ENCODE assay signal across 8 cellular contexts in the genomic region with DNA sequence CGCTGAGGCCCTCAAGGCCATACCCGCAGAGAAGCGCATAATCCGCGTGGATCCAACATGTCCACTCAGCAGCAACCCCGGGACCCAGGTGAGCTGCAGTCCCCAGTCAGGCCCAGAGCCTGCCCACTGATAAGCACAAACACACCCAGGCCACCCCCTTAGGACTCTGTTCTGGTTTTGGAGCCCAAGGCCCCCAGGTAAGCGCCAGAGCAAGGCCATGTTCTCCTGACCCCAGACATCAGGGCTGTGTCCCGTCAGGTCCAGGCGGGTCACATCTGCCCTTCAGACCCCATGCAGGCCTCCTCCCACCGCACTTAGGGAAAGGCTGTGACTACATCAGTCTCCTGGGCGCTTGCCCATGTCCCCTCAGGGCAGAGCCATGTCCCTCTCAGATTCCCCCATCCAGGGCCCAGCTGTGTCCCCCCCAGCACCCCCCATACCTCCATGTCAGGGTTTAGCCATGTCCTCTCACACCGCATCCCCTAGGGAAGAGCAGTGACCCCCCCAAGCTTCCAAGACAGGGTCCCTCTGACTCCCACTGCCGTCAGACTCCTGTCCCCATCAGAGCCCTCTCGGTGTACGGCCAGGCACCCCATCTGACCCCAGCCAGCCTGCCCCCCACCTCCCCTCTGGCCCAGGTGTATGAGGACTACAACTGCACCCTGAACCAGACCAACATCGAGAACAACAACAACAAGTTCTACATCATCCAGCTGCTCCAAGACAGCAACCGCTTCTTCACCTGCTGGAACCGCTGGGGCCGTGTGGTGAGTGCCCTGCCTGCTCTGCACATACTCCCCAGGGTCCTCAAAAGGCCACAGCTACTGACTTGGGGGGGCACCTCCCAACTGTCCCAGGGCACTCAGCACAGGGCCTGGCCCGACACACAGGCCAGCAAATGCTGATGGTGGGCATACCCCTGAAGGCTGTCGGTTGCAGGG. TPM values are rescaled to one million over a fixed set of nuclear protein-coding genes. Genes with fewer than 3 reads are reported as not detected.
DNase-seq lines count a peak whose midpoint lies in the region; ATAC-seq and TF ChIP-seq lines count a peak whose summit lies in the region.

No MANE protein-coding gene starts in this region.

- H3K4me1 ChIP-seq in liver (ENCODE audit: control insufficient read depth in 4 of 4, insufficient read depth in 4 of 4, low read length in 3 of 4), result peaks cover 10 to 31% (median 23%) of the 10 kb centered on the region in 4 donors

- ATAC-seq in activated naive CD8-positive, alpha-beta T cell treated with anti-CD3 and anti-CD28 coated beads, Interleukin-2, amount 10 ng/mL, durations not matched to agents 7 days and 5 days (ENCODE audit: low read depth), result no peak
- ATAC-seq in GM18858 (IDR thresholded peaks at IDR 0.05; ENCODE audit: unreplicated experiment), result no peak
- ATAC-seq in GM21619 (IDR thresholded peaks at IDR 0.05; ENCODE audit: unreplicated experiment), result no peak

- H3K36me3 ChIP-seq in liver (ENCODE audit: control insufficient read depth in 4 of 4, insufficient read depth in 3 of 4, low read depth in 1 of 4, low read length in 3 of 4), result peaks cover 0 to 23% (median 14%) of the 10 kb centered on the region in 4 donors

- no peaks in the 10 kb centered on the region for H3K9me3 ChIP-seq in liver (ENCODE audit: control insufficient read depth in 4 of 4, low read length in 3 of 4)

- TF ChIP-seq RAD21 in liver (IDR thresholded peaks at IDR 0.05), result no peak

- H3K27ac Mint-ChIP-seq in activated CD4-positive, alpha-beta T cell treated with anti-CD3 and anti-CD28 coated beads, Interleukin-2, amount 10 ng/mL, durations not matched to agents 7 days and 5 days, result peak overlapping the region; percentile 92
- no peak overlapping the region for H3K27ac Mint-ChIP-seq in activated CD4-positive, alpha-beta T cell treated with anti-CD3 and anti-CD28 coated beads, Interleukin-2, amount 10 ng/mL, durations not matched to agents 24 days and 14 days
- H3K27ac Mint-ChIP-seq in activated naive CD8-positive, alpha-beta T cell treated with anti-CD3 and anti-CD28 coated beads, Interleukin-2, amount 10 ng/mL, durations not matched to agents 7 days and 5 days, result peak overlapping the region; percentile 58

- H3K27me3 Mint-ChIP-seq in activated CD4-positive, alpha-beta T cell treated with anti-CD3 and anti-CD28 coated beads, Interleukin-2, amount 10 ng/mL, durations not matched to agents 7 days and 5 days, result no peaks in the 10 kb centered on the region
- H3K27me3 Mint-ChIP-seq in activated CD4-positive, alpha-beta T cell treated with anti-CD3 and anti-CD28 coated beads, Interleukin-2, amount 10 ng/mL, durations not matched to agents 24 days and 14 days, result no peaks in the 10 kb centered on the region
- H3K27me3 Mint-ChIP-seq in activated naive CD8-positive, alpha-beta T cell treated with anti-CD3 and anti-CD28 coated beads, Interleukin-2, amount 10 ng/mL, durations not matched to agents 7 days and 5 days, result no peaks in the 10 kb centered on the region

- H3K27ac ChIP-seq in liver (ENCODE audit: low read depth in 1 of 2, low read length in 2 of 2), result peak overlapping the region; percentile 84 to 88
- peak overlapping the region; percentile 97 for H3K27ac ChIP-seq in substantia nigra (ENCODE audit: low read depth, low read length, poor library complexity, severe bottlenecking)

- 96% methylated on average over 21 of the region's 21 CpGs for WGBS in liver

- CTCF ChIA-PET in activated CD4-positive, alpha-beta T cell treated with anti-CD3 and anti-CD28 coated beads, Interleukin-2, amount 10 ng/mL, durations not matched to agents 7 days and 5 days (lab: Charles Lee), result interaction anchor here (0.7 to 3.4 kb wide), 9 partner anchors 9 to 202 kb away, joined by 3 to 46 read pairs (median 4); partner anchors contain the start of genes ABHD14A, ABHD14B and GPR62

- no peaks in the 10 kb centered on the region for H3K9me3 Mint-ChIP-seq in activated CD4-positive, alpha-beta T cell treated with anti-CD3 and anti-CD28 coated beads, Interleukin-2, amount 10 ng/mL, durations not matched to agents 7 days and 5 days
- no peaks in the 10 kb centered on the region for H3K9me3 Mint-ChIP-seq in activated CD4-positive, alpha-beta T cell treated with anti-CD3 and anti-CD28 coated beads, Interleukin-2, amount 10 ng/mL, durations not matched to agents 24 days and 14 days
- H3K9me3 Mint-ChIP-seq in activated naive CD8-positive, alpha-beta T cell treated with anti-CD3 and anti-CD28 coated beads, Interleukin-2, amount 10 ng/mL, durations not matched to agents 7 days and 5 days, result no peaks in the 10 kb centered on the region

- H3K4me1 Mint-ChIP-seq in activated CD4-positive, alpha-beta T cell treated with anti-CD3 and anti-CD28 coated beads, Interleukin-2, amount 10 ng/mL, durations not matched to agents 7 days and 5 days, result peaks cover 37% of the 10 kb centered on the region
- H3K4me1 Mint-ChIP-seq in activated CD4-positive, alpha-beta T cell treated with anti-CD3 and anti-CD28 coated beads, Interleukin-2, amount 10 ng/mL, durations not matched to agents 24 days and 14 days, result peaks cover 21% of the 10 kb centered on the region
- peaks cover 25% of the 10 kb centered on the region for H3K4me1 Mint-ChIP-seq in activated naive CD8-positive, alpha-beta T cell treated with anti-CD3 and anti-CD28 coated beads, Interleukin-2, amount 10 ng/mL, durations not matched to agents 7 days and 5 days

- no peak for TF ChIP-seq CTCF in liver (IDR thresholded peaks at IDR 0.05; ENCODE audit: low read depth, low read length, missing input control)

- DNase-seq in activated CD4-positive, alpha-beta T cell treated with anti-CD3 and anti-CD28 coated beads, Interleukin-2, amount 10 ng/mL, durations not matched to agents 7 days and 5 days, result peak; percentile 5
- DNase-seq in activated CD4-positive, alpha-beta T cell treated with anti-CD3 and anti-CD28 coated beads, Interleukin-2, amount 10 ng/mL, durations not matched to agents 24 days and 14 days, result no peak
- peak; percentile 42 for DNase-seq in activated naive CD8-positive, alpha-beta T cell treated with anti-CD3 and anti-CD28 coated beads, Interleukin-2, amount 10 ng/mL, durations not matched to agents 7 days and 5 days
- DNase-seq in substantia nigra (lab: John Stamatoyannopoulos, UW) (no peak), NOMO-1 treated with dmso at 0.1 percent for 144 hours (lab: John Stamatoyannopoulos, UW; ENCODE audit: unreplicated experiment) (no peak)

- no peak overlapping the region for H3K9ac ChIP-seq in liver (ENCODE audit: low read depth in 1 of 2, low read length in 2 of 2)

- no peaks in the 10 kb centered on the region for H3K27me3 ChIP-seq in liver (ENCODE audit: control insufficient read depth in 4 of 4, insufficient read depth in 4 of 4, low read length in 3 of 4)

- POLR2A ChIA-PET in activated CD4-positive, alpha-beta T cell treated with anti-CD3 and anti-CD28 coated beads, Interleukin-2, amount 10 ng/mL, durations not matched to agents 7 days and 5 days (lab: Charles Lee), result no interaction called here
- POLR2A ChIA-PET in activated naive CD8-positive, alpha-beta T cell treated with anti-CD3 and anti-CD28 coated beads, Interleukin-2, amount 10 ng/mL, durations not matched to agents 7 days and 5 days (lab: Charles Lee), result interaction anchor here (1.0 to 5.2 kb wide), 9 partner anchors 14 to 1354 kb away, joined by 3 to 41 read pairs (median 8); partner anchors contain the start of genes ABHD14A, ABHD14B, DUSP7 and PCBP4

- intact Hi-C loops in activated CD4-positive, alpha-beta T cell treated with anti-CD3 and anti-CD28 coated beads, Interleukin-2, amount 10 ng/mL, durations not matched to agents 24 days and 14 days (cut with micrococcal nuclease), result loop anchor here (2.0 to 5.0 kb wide), 3 partner anchors 179 to 441 kb away; partner anchors contain the start of genes DCAF1 and RAD54L2

- H3K4me3 ChIP-seq in liver (ENCODE audit: low read depth in 1 of 3, low read length in 3 of 3), result peak overlapping the region in 1 of 3 donors; percentile 67

- peak overlapping the region; percentile 92 for H3K4me3 Mint-ChIP-seq in activated CD4-positive, alpha-beta T cell treated with anti-CD3 and anti-CD28 coated beads, Interleukin-2, amount 10 ng/mL, durations not matched to agents 7 days and 5 days
- no peak overlapping the region for H3K4me3 Mint-ChIP-seq in activated CD4-positive, alpha-beta T cell treated with anti-CD3 and anti-CD28 coated beads, Interleukin-2, amount 10 ng/mL, durations not matched to agents 24 days and 14 days
- peak overlapping the region; percentile 39 for H3K4me3 Mint-ChIP-seq in activated naive CD8-positive, alpha-beta T cell treated with anti-CD3 and anti-CD28 coated beads, Interleukin-2, amount 10 ng/mL, durations not matched to agents 7 days and 5 days

- peaks cover 6% of the 10 kb centered on the region for H3K36me3 Mint-ChIP-seq in activated CD4-positive, alpha-beta T cell treated with anti-CD3 and anti-CD28 coated beads, Interleukin-2, amount 10 ng/mL, durations not matched to agents 7 days and 5 days (ENCODE audit: low read depth)
- H3K36me3 Mint-ChIP-seq in activated CD4-positive, alpha-beta T cell treated with anti-CD3 and anti-CD28 coated beads, Interleukin-2, amount 10 ng/mL, durations not matched to agents 24 days and 14 days (ENCODE audit: low read depth), result peaks cover 16% of the 10 kb centered on the region
- peaks cover 3% of the 10 kb centered on the region for H3K36me3 Mint-ChIP-seq in activated naive CD8-positive, alpha-beta T cell treated with anti-CD3 and anti-CD28 coated beads, Interleukin-2, amount 10 ng/mL, durations not matched to agents 7 days and 5 days

RNA-seq across cellular contexts. Expression of gene PARP3, which starts 1.6 kb away (rescaled TPM):
- 10 to 100 TPM; 22.1 to 22.9 TPM for total RNA-seq in activated CD4-positive, alpha-beta T cell treated with anti-CD3 and anti-CD28 coated beads, Interleukin-2, amount 10 ng/mL, durations not matched to agents 7 days and 5 days
- 17.0 and 17.5 TPM in 2 replicates for total RNA-seq in activated CD4-positive, alpha-beta T cell treated with anti-CD3 and anti-CD28 coated beads, Interleukin-2, amount 10 ng/mL, durations not matched to agents 24 days and 14 days
- total RNA-seq in activated naive CD8-positive, alpha-beta T cell treated with anti-CD3 and anti-CD28 coated beads, Interleukin-2, amount 10 ng/mL, durations not matched to agents 7 days and 5 days, result 10 to 100 TPM; 23.5 to 26.1 TPM
- 10 to 100 TPM in 1 of 2 donors, 1 to 10 TPM in 1; 1.5 to 21.4 TPM for total RNA-seq in liver
- 10 to 100 TPM in 1 of 2 donors, 1 to 10 TPM in 1; 9.3 to 16.1 TPM for polyA plus RNA-seq in liver

RNA-seq across cellular contexts. Expression of gene RRP9, which starts 2.0 kb away (rescaled TPM):
- total RNA-seq in activated CD4-positive, alpha-beta T cell treated with anti-CD3 and anti-CD28 coated beads, Interleukin-2, amount 10 ng/mL, durations not matched to agents 7 days and 5 days, result 10 to 100 TPM; 24.3 to 25.1 TPM
- 92.3 and 95.5 TPM in 2 replicates for total RNA-seq in activated CD4-positive, alpha-beta T cell treated with anti-CD3 and anti-CD28 coated beads, Interleukin-2, amount 10 ng/mL, durations not matched to agents 24 days and 14 days
- 10 to 100 TPM; 17.7 to 19.2 TPM for total RNA-seq in activated naive CD8-positive, alpha-beta T cell treated with anti-CD3 and anti-CD28 coated beads, Interleukin-2, amount 10 ng/mL, durations not matched to agents 7 days and 5 days
- 1 to 10 TPM; 6.5 to 8.3 TPM for total RNA-seq in liver
- polyA plus RNA-seq in liver, result 10 to 100 TPM in 1 of 2 donors, 1 to 10 TPM in 1; 7.4 to 11.0 TPM

RNA-seq across cellular contexts. Expression of gene GPR62, which starts 11.5 kb away (rescaled TPM):
- total RNA-seq in activated CD4-positive, alpha-beta T cell treated with anti-CD3 and anti-CD28 coated beads, Interleukin-2, amount 10 ng/mL, durations not matched to agents 7 days and 5 days, result not detected
- not detected in 2 replicates for total RNA-seq in activated CD4-positive, alpha-beta T cell treated with anti-CD3 and anti-CD28 coated beads, Interleukin-2, amount 10 ng/mL, durations not matched to agents 24 days and 14 days
- total RNA-seq in activated naive CD8-positive, alpha-beta T cell treated with anti-CD3 and anti-CD28 coated beads, Interleukin-2, amount 10 ng/mL, durations not matched to agents 7 days and 5 days, result not detected
- total RNA-seq in liver, result under 1 TPM in 1 of 2 donors, not detected in 1; 0.08 TPM
- under 1 TPM in 1 of 2 donors, not detected in 1; 0.07 TPM for polyA plus RNA-seq in liver

RNA-seq across cellular contexts. Expression of gene PCBP4, which starts 23.5 kb away (rescaled TPM):
- 10 to 100 TPM; 21.4 to 27.2 TPM for total RNA-seq in activated CD4-positive, alpha-beta T cell treated with anti-CD3 and anti-CD28 coated beads, Interleukin-2, amount 10 ng/mL, durations not matched to agents 7 days and 5 days
- total RNA-seq in activated CD4-positive, alpha-beta T cell treated with anti-CD3 and anti-CD28 coated beads, Interleukin-2, amount 10 ng/mL, durations not matched to agents 24 days and 14 days, result 15.2 and 16.8 TPM in 2 replicates
- total RNA-seq in activated naive CD8-positive, alpha-beta T cell treated with anti-CD3 and anti-CD28 coated beads, Interleukin-2, amount 10 ng/mL, durations not matched to agents 7 days and 5 days, result 10 to 100 TPM; 17.8 to 18.2 TPM
- 1 to 10 TPM; 4.0 to 4.9 TPM for total RNA-seq in liver
- 1 to 10 TPM; 2.7 to 7.9 TPM for polyA plus RNA-seq in liver

RNA-seq across cellular contexts. Expression of gene ABHD14B, which starts 30.1 kb away (rescaled TPM):
- total RNA-seq in activated CD4-positive, alpha-beta T cell treated with anti-CD3 and anti-CD28 coated beads, Interleukin-2, amount 10 ng/mL, durations not matched to agents 7 days and 5 days, result 10 to 100 TPM; 47.8 to 51.4 TPM
- total RNA-seq in activated CD4-positive, alpha-beta T cell treated with anti-CD3 and anti-CD28 coated beads, Interleukin-2, amount 10 ng/mL, durations not matched to agents 24 days and 14 days, result 43.2 and 45.3 TPM in 2 replicates
- total RNA-seq in activated naive CD8-positive, alpha-beta T cell treated with anti-CD3 and anti-CD28 coated beads, Interleukin-2, amount 10 ng/mL, durations not matched to agents 7 days and 5 days, result 10 to 100 TPM; 49.6 to 54.3 TPM
- 10 to 100 TPM; 24.3 to 43.3 TPM for total RNA-seq in liver
- polyA plus RNA-seq in liver, result 100 to 1,000 TPM in 1 of 2 donors, 10 to 100 TPM in 1; 90.6 to 127 TPM

Comparison
In these comparisons a context has a peak if more than half of its experiments do, and no peak if none do; other contexts are left out.
1. DNase-seq: peak in activated CD4-positive, alpha-beta T cell treated with anti-CD3 and anti-CD28 coated beads, Interleukin-2, amount 10 ng/mL, durations not matched to agents 7 days and 5 days (single experiment) and activated naive CD8-positive, alpha-beta T cell treated with anti-CD3 and anti-CD28 coated beads, Interleukin-2, amount 10 ng/mL, durations not matched to agents 7 days and 5 days (single experiment); none in activated CD4-positive, alpha-beta T cell treated with anti-CD3 and anti-CD28 coated beads, Interleukin-2, amount 10 ng/mL, durations not matched to agents 24 days and 14 days (single experiment), substantia nigra (0 of 49) and NOMO-1 treated with dmso at 0.1 percent for 144 hours (single experiment).